ENCODE assay signal across 20 cellular contexts in the genomic region with DNA sequence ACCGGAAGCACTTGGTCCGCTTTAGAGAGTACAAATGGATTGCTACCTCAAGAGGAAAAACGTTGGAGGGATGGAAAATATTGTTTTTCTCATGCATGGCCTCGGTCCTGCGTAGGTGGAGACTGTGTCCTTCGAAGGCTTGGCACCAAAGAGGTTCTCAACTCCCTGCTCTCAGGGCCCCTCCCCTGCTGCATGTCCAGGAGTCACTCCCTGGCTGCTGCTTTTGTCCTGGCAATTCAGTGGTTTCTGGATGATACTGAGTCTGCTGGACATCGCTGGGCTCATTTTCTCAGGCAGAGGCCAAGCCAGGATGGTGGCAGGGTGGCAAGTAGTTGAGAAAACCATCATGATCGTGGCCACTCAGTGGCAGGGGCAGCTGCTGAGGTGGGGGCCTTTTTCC.
"Had no signal": no experiment of that assay in that cellular context is flagged by ENCODE, and none has a peak within 500 bp of the region (broad histone marks: within the 10 kb centered on the region; RNA-seq: fewer than 3 reads in every experiment).

No MANE protein-coding gene starts in this region.

- H3K36me3 ChIP-seq: SJSA1 had no signal

- H3K27ac ChIP-seq: HL-60, KMS-11, SJSA1, SK-N-MC had no signal

- ATAC-seq: K562 had no signal

- H3K9me3 ChIP-seq: SJSA1 had no signal

- H3K27me3 ChIP-seq: SJSA1 had no signal

- DNase-seq: Kasumi-1, MM.1S, NCI-H1092 treated with DMSO at 0.1 percent for 48 hours, NCI-H1436, NCI-H1694, NCI-H1930, NCI-H2081, NCI-H2107, NCI-H2227 treated with DMSO at 0.1 percent for 48 hours, NCI-H524, NCI-H526 treated with DMSO at 0.1 percent for 48 hours, NCI-H748 treated with DMSO at 0.1 percent for 48 hours, Right ventricle myocardium superior, RPMI8226, SIG-M5 had no signal

- H3K4me1 ChIP-seq: SJSA1 had no signal

- H3K4me3 ChIP-seq: K562, SJSA1, SK-N-MC had no signal
